In genomic region chr18:4068552-4069158, GRCh38 we compare ENCODE assay signal across 8 cellular contexts.
DNase-seq lines count a peak whose midpoint lies in the region; ATAC-seq and TF ChIP-seq lines count a peak whose summit lies in the region.

No MANE protein-coding gene starts in this region.

- no peak overlapping the region for H2AFZ ChIP-seq in mammary epithelial cell (ENCODE audit: low read depth, low read length)

- peak; percentile 63 to 77 for TF ChIP-seq RAD21 in liver (IDR thresholded peaks at IDR 0.05)

- in situ Hi-C loops in KBM-7 (cut with MboI; ENCODE audit: low pct_unique_long_range_greater_than_20kb, low sequenced_read_pairs) (no loop called here), mammary epithelial cell (cut with MboI; ENCODE audit: low sequenced_read_pairs in 2 of 2) (no loop called here)

- H3K79me2 ChIP-seq in mammary epithelial cell (ENCODE audit: insufficient read depth, low read length): no peaks in the 10 kb centered on the region

- 7% methylated on average over 5 of the region's 5 CpGs for WGBS in mammary epithelial cell (ENCODE audit: low coverage, missing lambda C conversion rate)
- 12% methylated on average over 5 of the region's 5 CpGs for WGBS in liver

- POLR2A ChIA-PET in RWPE1 (lab: Yijun Ruan, JAX; ENCODE audit: low non-redundant PET): no interaction called here

- BruUV-seq in mammary epithelial cell (replicated peaks; lab: Mats Ljungman, UMichigan): no TSS peak

- peak; percentile 49 for DNase-seq in EH (ENCODE audit: low read depth)
- peak; percentile 55 for DNase-seq in KBM-7
- peak; percentile 33 for DNase-seq in RWPE1 (ENCODE audit: low spot score)
- DNase-seq in mammary epithelial cell: peak; percentile 44
- DNase-seq in thoracic aorta (ENCODE audit: low spot score): no peak
- no peak for DNase-seq in NCI-H1436 treated with DMSO at 0.1 percent for 48 hours (lab: John Stamatoyannopoulos, UW)

- intact Hi-C loops in mammary epithelial cell (cut with micrococcal nuclease): loop anchor here (1.0 to 2.0 kb wide), 2 partner anchors 297 to 366 kb away; no protein-coding TSS in a partner anchor

- H3K4me2 ChIP-seq in mammary epithelial cell (ENCODE audit: insufficient read depth, low read depth, low read length): no peak overlapping the region

- H3K36me3 ChIP-seq in mammary epithelial cell (ENCODE audit: insufficient read depth, low read length): no peaks in the 10 kb centered on the region
- no peaks in the 10 kb centered on the region for H3K36me3 ChIP-seq in liver (ENCODE audit: control insufficient read depth in 4 of 4, insufficient read depth in 3 of 4, low read depth in 1 of 4, low read length in 3 of 4)
- no peaks in the 10 kb centered on the region for H3K36me3 ChIP-seq in thoracic aorta

- H3K9me3 ChIP-seq in mammary epithelial cell (replicated peaks; ENCODE audit: insufficient read depth, low read length) (no peaks in the 10 kb centered on the region), liver (ENCODE audit: control insufficient read depth in 4 of 4, low read length in 3 of 4) (no peaks in the 10 kb centered on the region), thoracic aorta (no peaks in the 10 kb centered on the region)

- no peak overlapping the region for H3K9ac ChIP-seq in mammary epithelial cell (ENCODE audit: insufficient read depth, low read length)
- no peak overlapping the region for H3K9ac ChIP-seq in liver (ENCODE audit: low read depth in 1 of 2, low read length in 2 of 2)

- H3K4me3 ChIP-seq in mammary epithelial cell (replicated peaks in 1 of 3; ENCODE audit: insufficient read depth in 1 of 3, low read depth in 2 of 3, low read length in 3 of 3): no peak overlapping the region
- H3K4me3 ChIP-seq in liver (ENCODE audit: low read depth in 1 of 3, low read length in 3 of 3): no peak overlapping the region
- no peak overlapping the region for H3K4me3 ChIP-seq in thoracic aorta

- H3K27me3 ChIP-seq in mammary epithelial cell (ENCODE audit: insufficient read depth, low read length): no peaks in the 10 kb centered on the region
- no peaks in the 10 kb centered on the region for H3K27me3 ChIP-seq in liver (ENCODE audit: control insufficient read depth in 4 of 4, insufficient read depth in 4 of 4, low read length in 3 of 4)
- no peaks in the 10 kb centered on the region for H3K27me3 ChIP-seq in thoracic aorta (replicated peaks; ENCODE audit: insufficient read depth)

- no peaks in the 10 kb centered on the region for H4K20me1 ChIP-seq in mammary epithelial cell (ENCODE audit: insufficient read depth, low read length)

- no peaks in the 10 kb centered on the region for H3K4me1 ChIP-seq in mammary epithelial cell (ENCODE audit: insufficient read depth, low read length)
- H3K4me1 ChIP-seq in liver (ENCODE audit: control insufficient read depth in 4 of 4, insufficient read depth in 4 of 4, low read length in 3 of 4): no peaks in the 10 kb centered on the region
- H3K4me1 ChIP-seq in thoracic aorta (ENCODE audit: control insufficient read depth in 1 of 2, low read depth in 2 of 2): no peaks in the 10 kb centered on the region

- CTCF ChIA-PET in RWPE1 (lab: Yijun Ruan, JAX) (no interaction called here), mammary epithelial cell (lab: Charles Lee; ENCODE audit: low non-redundant PET) (interaction anchor here (0.6 kb wide), 1 partner anchor 620 kb away, joined by 4 read pairs; no protein-coding TSS in a partner anchor)

- H3K27ac ChIP-seq in RWPE1 (no peak overlapping the region), mammary epithelial cell (ENCODE audit: insufficient read depth, low read depth, low read length) (no peak overlapping the region), liver (ENCODE audit: low read depth in 1 of 2, low read length in 2 of 2) (no peak overlapping the region), thoracic aorta (no peak overlapping the region)

- dilution Hi-C loops in mammary epithelial cell (cut with HindIII; ENCODE audit: low sequenced_read_pairs): no loop called here

- ATAC-seq in GM21390 (IDR thresholded peaks at IDR 0.05; ENCODE audit: unreplicated experiment) (peak; percentile 76), thoracic aorta (ENCODE audit: insufficient number of reproducible peaks, low FRiP score, low read depth) (no peak)

- TF ChIP-seq CTCF in RWPE1 (conservative IDR thresholded peaks at IDR 0.05; ENCODE audit: low read depth): peak; percentile 81
- TF ChIP-seq CTCF in mammary epithelial cell (conservative IDR thresholded peaks at IDR 0.05 in 1 of 2, IDR thresholded peaks at IDR 0.05 in 1 of 2; ENCODE audit: extremely low read depth in 1 of 2, insufficient read depth in 1 of 2, low read depth in 1 of 2, low read length in 2 of 2): peak; percentile 65 to 77
- TF ChIP-seq CTCF in liver (IDR thresholded peaks at IDR 0.05; ENCODE audit: low read depth, low read length, missing input control): peak; percentile 56
- peak; percentile 59 for TF ChIP-seq CTCF in thoracic aorta (IDR thresholded peaks at IDR 0.05)

TF ChIP-seq in liver, 16 proteins besides CTCF, POLR2A, EP300 and RAD21:
- TF ChIP-seq YY1 (IDR thresholded peaks at IDR 0.05): no peak

Comparison
In these comparisons a context has a peak if more than half of its experiments do, and no peak if none do; other contexts are left out.
1. DNase-seq: peak in EH (single experiment), KBM-7 (single experiment), RWPE1 (single experiment) and mammary epithelial cell (single experiment); none in thoracic aorta (single experiment) and NCI-H1436 treated with DMSO at 0.1 percent for 48 hours (single experiment).
2. Peak in every context shown above with its lines, with median percentiles within 50 percentile points of each other: CTCF ChIP-seq.